In genomic region chr15:51082246-51082645, GRCh38 we compare ENCODE assay signal across 23 cellular contexts. TPM values are rescaled to one million over a fixed set of nuclear protein-coding genes. Genes with fewer than 3 reads are reported as not detected.
DNase-seq lines count a peak whose midpoint lies in the region; ATAC-seq, FAIRE-seq and TF ChIP-seq lines count a peak whose summit lies in the region.
"Had no signal": no experiment of that assay in that cellular context is flagged by ENCODE, and none has a peak within 500 bp of the region (broad histone marks: within the 10 kb centered on the region; RNA-seq: fewer than 3 reads in every experiment).

No MANE protein-coding gene starts in this region.

- peaks cover 4% of the 10 kb centered on the region for H3K36me3 Mint-ChIP-seq in T-helper 17 cell (ENCODE audit: low read depth)
- H3K36me3 Mint-ChIP-seq: CD14-positive monocyte; CD8-positive, alpha-beta memory T cell had no signal

- BruUV-seq in K562 (replicated peaks; lab: Mats Ljungman, UMichigan): no TSS peak

- H3K4me1 ChIP-seq in A549: peaks cover 11% of the 10 kb centered on the region; the same call in 2 of the 3 replicates
- H3K4me1 ChIP-seq in K562 (replicated peaks in 1 of 2; ENCODE audit: control insufficient read depth in 2 of 2, insufficient read depth in 2 of 2, low read length in 2 of 2): peaks cover 3 to 8% of the 10 kb centered on the region in 2 experiments; a peak in 4 of 5 replicates
- H3K4me1 ChIP-seq in foreskin keratinocyte: peaks cover 8% of the 10 kb centered on the region
- H3K4me1 ChIP-seq: BE2C, HAP-1 had no signal

- H3K4me2 ChIP-seq in A549: no peak overlapping the region
- H3K4me2 ChIP-seq in K562 (ENCODE audit: insufficient read depth, low read length): no peak overlapping the region
- H3K4me2 ChIP-seq: BLaER1 treated with 17β-estradiol and CSF1 and Interleukin-3, amounts not matched to agents 10 nM and 100 nM had no signal

- intact Hi-C loops in K562 (cut with micrococcal nuclease): no loop called here

- H3K4me1 Mint-ChIP-seq in T-helper 17 cell: peaks cover 8% of the 10 kb centered on the region

- H3K27ac ChIP-seq in A549 (no peak overlapping the region), K562 (ENCODE audit: extremely low read depth, low read depth, low read length) (no peak overlapping the region), foreskin keratinocyte (no peak overlapping the region)
- H3K27ac ChIP-seq: 22Rv1; BLaER1 treated with 17β-estradiol and CSF1 and Interleukin-3, amounts not matched to agents 10 nM and 100 nM had no signal

- no peak overlapping the region for H2AFZ ChIP-seq in K562 (ENCODE audit: low read depth, low read length)

- FAIRE-seq in A549 (lab: Jason Lieb, UNC): peak; percentile 32
- peak; percentile 40 for FAIRE-seq in K562 (lab: Jason Lieb, UNC)
- FAIRE-seq: GM12891, H54 had no signal

- TF ChIP-seq EP300 in A549 (IDR thresholded peaks at IDR 0.05): no peak
- TF ChIP-seq EP300 in K562 (IDR thresholded peaks at IDR 0.05; ENCODE audit: low read length): no peak

- no peak overlapping the region for H3K9ac ChIP-seq in K562 (ENCODE audit: insufficient read depth in 1 of 2, low read depth in 2 of 2, low read length in 2 of 2)
- H3K9ac ChIP-seq: BLaER1 treated with 17β-estradiol and CSF1 and Interleukin-3, amounts not matched to agents 10 nM and 100 nM had no signal

- no peaks in the 10 kb centered on the region for H3K27me3 ChIP-seq in K562 (ENCODE audit: control insufficient read depth in 2 of 2, insufficient read depth in 2 of 2, low read length in 2 of 2)
- H3K27me3 ChIP-seq in foreskin keratinocyte: no peaks in the 10 kb centered on the region
- H3K27me3 ChIP-seq: BE2C; BLaER1 treated with 17β-estradiol and CSF1 and Interleukin-3, amounts not matched to agents 10 nM and 100 nM had no signal

- H3K27ac Mint-ChIP-seq in T-helper 17 cell: no peak overlapping the region
- H3K27ac Mint-ChIP-seq: CD14-positive monocyte; CD4-positive, alpha-beta T cell; CD8-positive, alpha-beta memory T cell; HFFc6 had no signal

- H3K9me1 ChIP-seq in K562 (ENCODE audit: control insufficient read depth, insufficient read depth, low read length): no peaks in the 10 kb centered on the region

- TF ChIP-seq POLR2A in A549 (IDR thresholded peaks at IDR 0.05; ENCODE audit: low read length) (no peak), K562 (conservative IDR thresholded peaks at IDR 0.05) (no peak)

- H3K36me3 ChIP-seq in K562 (ENCODE audit: control insufficient read depth, insufficient read depth, low read length): no peaks in the 10 kb centered on the region
- H3K36me3 ChIP-seq: BE2C; BLaER1 treated with 17β-estradiol and CSF1 and Interleukin-3, amounts not matched to agents 10 nM and 100 nM; HAP-1 had no signal

- H3K4me3 ChIP-seq in A549 (no peak overlapping the region), K562 (no peak overlapping the region)
- H3K4me3 ChIP-seq: BLaER1 treated with 17β-estradiol and CSF1 and Interleukin-3, amounts not matched to agents 10 nM and 100 nM; HAP-1 had no signal

- H3K4me3 Mint-ChIP-seq in T-helper 17 cell: no peak overlapping the region
- H3K4me3 Mint-ChIP-seq: CD14-positive monocyte; CD4-positive, alpha-beta T cell; CD8-positive, alpha-beta memory T cell; HFFc6 had no signal

- in situ Hi-C loops in K562 (cut with MboI): no loop called here

- 97% methylated on average over 1 of the region's 1 CpG for WGBS in A549 (ENCODE audit: missing lambda C conversion rate)
- WGBS in K562 (ENCODE audit: insufficient coverage, low coverage, missing lambda C conversion rate): 82% methylated on average over 1 of the region's 1 CpG

- TF ChIP-seq RAD21 in A549 (conservative IDR thresholded peaks at IDR 0.05 in 1 of 2, IDR thresholded peaks at IDR 0.05 in 1 of 2) (no peak), K562 (CRISPR knock-in tag; conservative IDR thresholded peaks at IDR 0.05 in 1 of 2, IDR thresholded peaks at IDR 0.05 in 1 of 2) (no peak)

- H3K9me3 ChIP-seq in A549 (no peaks in the 10 kb centered on the region), K562 (replicated peaks; ENCODE audit: control insufficient read depth, insufficient read depth, low read depth, low read length) (no peaks in the 10 kb centered on the region), T-helper 17 cell (ENCODE audit: control insufficient read depth, low read length, poor library complexity, severe bottlenecking) (no peaks in the 10 kb centered on the region)
- H3K9me3 ChIP-seq: BE2C, HAP-1 had no signal

- no peak for ATAC-seq in A549
- no peak for ATAC-seq in K562
- ATAC-seq in foreskin keratinocyte: peak; percentile 47
- no peak for ATAC-seq in T-helper 17 cell

- no peaks in the 10 kb centered on the region for H4K20me1 ChIP-seq in K562 (replicated peaks; ENCODE audit: control insufficient read depth, insufficient read depth, low read length)
- H4K20me1 ChIP-seq: BLaER1 treated with 17β-estradiol and CSF1 and Interleukin-3, amounts not matched to agents 10 nM and 100 nM had no signal

- DNase-seq in A549 (ENCODE audit: low read depth in 1 of 2, low spot score in 1 of 2) (no peak), K562 (ENCODE audit: extremely low read depth in 1 of 4, low spot score in 3 of 4) (no peak), foreskin keratinocyte (peak in 1 of 2 donors; percentile 43), NCI-H524 treated with DMSO at 0.1 percent for 48 hours (lab: John Stamatoyannopoulos, UW) (no peak), T-helper 17 cell (no peak), mucosa of gallbladder (ENCODE audit: low spot score) (no peak)
- DNase-seq: ACHN; AML-193; BE2C; CD4-positive, alpha-beta T cell; CD8-positive, alpha-beta memory T cell; DMS53; DMS79 treated with DMSO at 0.1 percent for 48 hours; GF-D8; GOT3; HFFc6 had no signal

- POLR2A ChIA-PET in A549 (lab: Yijun Ruan, JAX) (no interaction called here), K562 (lab: Yijun Ruan, JAX) (interaction anchor here (0.8 kb wide), 1 partner anchor 29 kb away, joined by 3 read pairs; no protein-coding TSS in a partner anchor)

- TF ChIP-seq CTCF in A549 (IDR thresholded peaks at IDR 0.05) (no peak), K562 (IDR thresholded peaks at IDR 0.05 in 2 of 3, conservative IDR thresholded peaks at IDR 0.05 in 1 of 3; ENCODE audit: insufficient read depth in 2 of 3, low read depth in 1 of 3, low read length in 3 of 3) (no peak), foreskin keratinocyte (conservative IDR thresholded peaks at IDR 0.05) (no peak)

- peaks cover 38% of the 10 kb centered on the region for H3K27me3 Mint-ChIP-seq in T-helper 17 cell

- CTCF ChIA-PET in A549 (lab: Yijun Ruan, JAX) (interaction anchor here (0.6 to 2.7 kb wide), 7 partner anchors 14 to 81 kb away, joined by 3 to 13 read pairs (median 4); no protein-coding TSS in a partner anchor), K562 (lab: Yijun Ruan, JAX; ENCODE audit: low intra/inter-chr PET ratio) (no interaction called here)

- no peaks in the 10 kb centered on the region for H3K79me2 ChIP-seq in K562 (ENCODE audit: control insufficient read depth, insufficient read depth, low read length)

TF ChIP-seq in A549, 52 proteins besides CTCF, POLR2A, EP300 and RAD21 (continues in another document):
- no peak for TF ChIP-seq CBX8 (IDR thresholded peaks at IDR 0.05)
- no peak for TF ChIP-seq TFCP2L1 (CRISPR knock-in tag; IDR thresholded peaks at IDR 0.05)

TF ChIP-seq in K562, 482 proteins besides CTCF, POLR2A, EP300 and RAD21 (continues in another document):
- TF ChIP-seq FIP1L1 (IDR thresholded peaks at IDR 0.05; ENCODE audit: low read depth, low read length, poor library complexity, severe bottlenecking) (no peak), ELK3 (CRISPR knock-in tag; IDR thresholded peaks at IDR 0.05) (no peak)

RNA-seq across cellular contexts. Expression of gene TNFAIP8L3, which starts 12.5 kb away (rescaled TPM):
- polyA plus RNA-seq in A549 (2011; rRNA removed): 0.26 and 0.57 TPM in 2 replicates
- 0.12 and 0.14 TPM in 2 replicates for polyA plus RNA-seq in A549 (2012; cell fraction: cytosol; rRNA removed)
- 0.02 and 0.06 TPM in 2 replicates for polyA plus RNA-seq in A549 (2012; cell fraction: nucleus; rRNA removed)
- 1.4 to 1.8 TPM (median 1.4 TPM) in 3 replicates for polyA plus RNA-seq in A549 (2017; fragmentation: RNase III; extraction: RNeasy Plus Mini Kit Qiagen cat#74134 plus additional on column Dnase treatment)
- 0.17 and 0.29 TPM in 2 replicates for polyA minus RNA-seq in A549 (2011; rRNA and poly(A)+ RNA removed)
- not detected in 2 replicates for total RNA-seq in K562 (2011; cell fraction: chromatin; rRNA removed; ENCODE audit: low replicate concordance)
- not detected in 2 replicates for total RNA-seq in K562 (2011; cell fraction: nucleolus; rRNA removed)
- not detected in 2 replicates for total RNA-seq in K562 (2011; cell fraction: nucleoplasm; rRNA removed)
- not detected in 2 replicates for total RNA-seq in K562 (2014; rRNA removed)
- not detected in 2 replicates for total RNA-seq in K562 (2014; rRNA removed; fragmentation: Illumina TruSeq; extraction: Trizol)
- not detected in 2 replicates for total RNA-seq in K562 (2015; rRNA removed; fragmentation: Illumina TruSeq; extraction: Trizol)
- 0.11 TPM in 1 of 2 replicates, not detected in the other for total RNA-seq in K562 (2021)
- not detected in 2 replicates for polyA plus RNA-seq in K562 (2011; rRNA removed)
- not detected in 2 replicates for polyA plus RNA-seq in K562 (2011; cell fraction: cytosol; rRNA removed)
- polyA plus RNA-seq in K562 (2011; cell fraction: nucleus; rRNA removed): not detected in 2 replicates
- polyA plus RNA-seq in K562 (2012): 0.06 and 0.08 TPM in 2 replicates
- not detected in 2 replicates for polyA plus RNA-seq in K562 (2014; fragmentation: Illumina TruSeq; extraction: Trizol)
- under 1 TPM in 1 of 2 experiments, not detected in 1; 0.13 TPM for polyA plus RNA-seq in K562 (2014; fragmentation: Nextera tagmentation; extraction: Ambion mirVana)
- polyA plus RNA-seq in K562 (2014; rRNA removed): not detected in 2 replicates
- polyA minus RNA-seq in K562 (2011; rRNA and poly(A)+ RNA removed): not detected in 2 replicates
- not detected in 2 replicates for polyA minus RNA-seq in K562 (2011; cell fraction: cytosol; rRNA and poly(A)+ RNA removed)
- polyA minus RNA-seq in K562 (2011; cell fraction: nucleus; rRNA and poly(A)+ RNA removed): not detected in 2 replicates
- 0.18 and 0.41 TPM in 2 replicates for total RNA-seq in foreskin keratinocyte
- polyA plus RNA-seq in foreskin keratinocyte: 0.17 and 0.19 TPM in 2 replicates
- not detected for total RNA-seq in T-helper 17 cell
- 4.2 TPM for total RNA-seq in mucosa of gallbladder
- total RNA-seq: CD4-positive, alpha-beta T cell; G401 had no signal
- polyA plus RNA-seq: CD14-positive monocyte; CD8-positive, alpha-beta memory T cell had no signal
